ENCODE assay signal across 28 cellular contexts in the genomic region with DNA sequence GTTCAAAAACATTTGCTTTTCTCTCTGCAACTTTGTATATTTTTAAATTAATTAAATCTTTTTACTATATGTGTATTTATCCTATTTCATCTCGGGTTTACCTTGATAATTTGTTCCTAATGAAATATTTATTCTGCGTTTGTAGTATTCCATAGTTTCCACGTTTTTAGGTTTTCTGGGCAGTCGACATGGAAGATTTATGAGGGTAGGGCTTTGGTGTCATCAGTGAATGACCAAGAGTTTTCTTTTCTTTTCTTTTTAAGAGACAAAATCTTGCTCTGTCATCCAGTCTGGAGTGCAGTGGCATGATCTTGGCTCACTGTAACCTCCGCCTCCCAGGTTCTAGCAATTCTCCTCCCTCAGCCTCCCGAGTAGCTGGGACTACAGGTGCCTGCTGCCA.
"Had no signal": no experiment of that assay in that cellular context is flagged by ENCODE, and none has a peak within 500 bp of the region (broad histone marks: within the 10 kb centered on the region; RNA-seq: fewer than 3 reads in every experiment).

No MANE protein-coding gene starts in this region.

- H3K36me3 ChIP-seq: stomach, suprapubic skin, thoracic aorta, thyroid gland, tibial artery, tibial nerve, transverse colon, upper lobe of left lung, upper lobe of right lung, uterus, vagina had no signal

- DNase-seq: stimulated activated CD4-positive, alpha-beta T cell treated with anti-CD3 and anti-CD28 coated beads, Interleukin-2, amount 100 ng/mL, for 48 hours; stimulated activated CD4-positive, alpha-beta T cell treated with anti-CD3 and anti-CD28 coated beads, Interleukin-4, amount 100 ng/mL, for 1 hour; stimulated activated CD4-positive, alpha-beta T cell treated with anti-CD3 and anti-CD28 coated beads, Interleukin-4, amount 100 ng/mL, for 24 hours; stimulated activated CD4-positive, alpha-beta T cell treated with anti-CD3 and anti-CD28 coated beads, Interleukin-4, amount 100 ng/mL, for 4 hours; stimulated activated CD8-positive, alpha-beta memory T cell treated with anti-CD3 and anti-CD28 coated beads, Interleukin-4, amount 100 ng/mL, for 48 hours; stimulated activated naive B cell treated with anti-CD40 and anti-IgM and Interleukin-4, amounts not matched to agents 10 μg/mL and 1 μg/mL and 100 μg/mL, for 72 hours; stimulated activated naive CD4-positive, alpha-beta T cell; stimulated activated naive CD4-positive, alpha-beta T cell treated with Interleukin-2 at 50 U/mL for 16 hours; stimulated activated naive CD8-positive, alpha-beta T cell treated with anti-CD3 and anti-CD28 coated beads, Interleukin-15, amount 100 ng/mL, for 72 hours; stimulated activated naive CD8-positive, alpha-beta T cell treated with anti-CD3 and anti-CD28 coated beads, Interleukin-15, Interleukin-2, amounts not matched to agents 100 U/mL and 50 U/mL, for 24 hours; stomach; substantia nigra; testis; thyroid gland; tibial artery; transverse colon; trophoblast cell; upper lobe of left lung; upper lobe of right lung; uterus had no signal

- FAIRE-seq: urothelium cell line had no signal

- H3K27me3 Mint-ChIP-seq: stimulated activated memory B cell treated with anti-CD40 and anti-IgM and Interleukin-4, amounts not matched to agents 10 μg/mL and 1 μg/mL and 100 μg/mL, for 72 hours; stimulated activated naive B cell treated with anti-CD40 and anti-IgM and Interleukin-4, amounts not matched to agents 10 μg/mL and 1 μg/mL and 100 μg/mL, for 72 hours; stimulated activated naive CD8-positive, alpha-beta T cell treated with anti-CD3 and anti-CD28 coated beads, Interleukin-15, amount 100 ng/mL, for 72 hours had no signal

- ATAC-seq: stimulated activated effector memory CD8-positive, alpha-beta T cell treated with anti-CD3 and anti-CD28 coated beads, Interleukin-12 subunit alpha, Interleukin-12 subunit beta, amount 100 ng/mL, for 72 hours; stimulated activated memory B cell treated with anti-CD40 and anti-IgM and Interleukin-4, amounts not matched to agents 10 μg/mL and 1 μg/mL and 100 μg/mL, for 72 hours; stimulated activated naive B cell treated with anti-CD40 and anti-IgM and Interleukin-4, amounts not matched to agents 10 μg/mL and 1 μg/mL and 100 μg/mL, for 72 hours; stimulated activated naive CD8-positive, alpha-beta T cell treated with anti-CD3 and anti-CD28 coated beads, Interleukin-15, amount 100 ng/mL, for 72 hours; stimulated activated naive CD8-positive, alpha-beta T cell treated with anti-CD3 and anti-CD28 coated beads, Interleukin-15, Interleukin-2, amounts not matched to agents 100 U/mL and 50 U/mL, for 24 hours; upper lobe of right lung had no signal

- H3K27ac ChIP-seq: stomach, suprapubic skin, testis, thoracic aorta, thyroid gland, tibial artery, tibial nerve, transverse colon, upper lobe of left lung, upper lobe of right lung, uterus, vagina had no signal

- H3K4me1 ChIP-seq: stomach, suprapubic skin, testis, thyroid gland, tibial artery, tibial nerve, transverse colon, upper lobe of left lung, upper lobe of right lung, uterus, vagina had no signal

- H3K27me3 ChIP-seq: stomach, suprapubic skin, testis, thyroid gland, tibial artery, tibial nerve, transverse colon, upper lobe of left lung, upper lobe of right lung, uterus, vagina had no signal

- H3K4me3 ChIP-seq: stomach, suprapubic skin, testis, thoracic aorta, thyroid gland, tibial artery, tibial nerve, transverse colon, upper lobe of left lung, upper lobe of right lung, uterus, vagina had no signal

- H3K4me1 Mint-ChIP-seq: stimulated activated effector memory CD8-positive, alpha-beta T cell treated with anti-CD3 and anti-CD28 coated beads, Interleukin-12 subunit alpha, Interleukin-12 subunit beta, amount 100 ng/mL, for 72 hours; stimulated activated memory B cell treated with anti-CD40 and anti-IgM and Interleukin-4, amounts not matched to agents 10 μg/mL and 1 μg/mL and 100 μg/mL, for 72 hours; stimulated activated naive B cell treated with anti-CD40 and anti-IgM and Interleukin-4, amounts not matched to agents 10 μg/mL and 1 μg/mL and 100 μg/mL, for 72 hours; stimulated activated naive CD8-positive, alpha-beta T cell treated with anti-CD3 and anti-CD28 coated beads, Interleukin-15, amount 100 ng/mL, for 72 hours had no signal

- H3K9me3 ChIP-seq: suprapubic skin, testis, thoracic aorta, thyroid gland, tibial artery, transverse colon, upper lobe of left lung, upper lobe of right lung, uterus, vagina had no signal

- H3K27ac Mint-ChIP-seq: stimulated activated effector memory CD8-positive, alpha-beta T cell treated with anti-CD3 and anti-CD28 coated beads, Interleukin-12 subunit alpha, Interleukin-12 subunit beta, amount 100 ng/mL, for 72 hours; stimulated activated memory B cell treated with anti-CD40 and anti-IgM and Interleukin-4, amounts not matched to agents 10 μg/mL and 1 μg/mL and 100 μg/mL, for 72 hours; stimulated activated naive B cell treated with anti-CD40 and anti-IgM and Interleukin-4, amounts not matched to agents 10 μg/mL and 1 μg/mL and 100 μg/mL, for 72 hours; stimulated activated naive CD8-positive, alpha-beta T cell treated with anti-CD3 and anti-CD28 coated beads, Interleukin-15, amount 100 ng/mL, for 72 hours; stimulated activated naive CD8-positive, alpha-beta T cell treated with anti-CD3 and anti-CD28 coated beads, Interleukin-15, Interleukin-2, amounts not matched to agents 100 ng/mL and 50 ng/mL, for 24 hours had no signal

- H3K4me3 Mint-ChIP-seq: stimulated activated effector memory CD8-positive, alpha-beta T cell treated with anti-CD3 and anti-CD28 coated beads, Interleukin-12 subunit alpha, Interleukin-12 subunit beta, amount 100 ng/mL, for 72 hours; stimulated activated memory B cell treated with anti-CD40 and anti-IgM and Interleukin-4, amounts not matched to agents 10 μg/mL and 1 μg/mL and 100 μg/mL, for 72 hours; stimulated activated naive B cell treated with anti-CD40 and anti-IgM and Interleukin-4, amounts not matched to agents 10 μg/mL and 1 μg/mL and 100 μg/mL, for 72 hours; stimulated activated naive CD8-positive, alpha-beta T cell treated with anti-CD3 and anti-CD28 coated beads, Interleukin-15, amount 100 ng/mL, for 72 hours; stimulated activated naive CD8-positive, alpha-beta T cell treated with anti-CD3 and anti-CD28 coated beads, Interleukin-15, Interleukin-2, amounts not matched to agents 100 ng/mL and 50 ng/mL, for 24 hours had no signal

- H3K36me3 Mint-ChIP-seq: stimulated activated effector memory CD8-positive, alpha-beta T cell treated with anti-CD3 and anti-CD28 coated beads, Interleukin-12 subunit alpha, Interleukin-12 subunit beta, amount 100 ng/mL, for 72 hours; stimulated activated memory B cell treated with anti-CD40 and anti-IgM and Interleukin-4, amounts not matched to agents 10 μg/mL and 1 μg/mL and 100 μg/mL, for 72 hours had no signal
